1 cellular context compared by ENCODE assay signal in genomic region chr1:43367904-43368645, GRCh38.
TF ChIP-seq lines count a peak whose summit lies in the region.

TSS of gene ELOVL1 (minus strand) at chr1:43368011. CDS start at chr1:43365609, 2,402 bp downstream.

TF ChIP-seq in HEK293, 187 proteins besides CTCF, POLR2A, EP300 and RAD21 (continued from another document and continues in another):
- TF ChIP-seq ZNF280D (tag by site-specific recombination; IDR thresholded peaks at IDR 0.05) (no peak), KLF8 (tag by site-specific recombination; IDR thresholded peaks at IDR 0.05) (peak; percentile 88), ZNF777 (tag by site-specific recombination; IDR thresholded peaks at IDR 0.05; ENCODE audit: borderline replicate concordance) (peak; percentile 82; the same call in 1 of the 2 replicates), ZNF280C (tag by site-specific recombination; IDR thresholded peaks at IDR 0.05) (no peak), ZNF221 (tag by site-specific recombination; IDR thresholded peaks at IDR 0.05; ENCODE audit: borderline replicate concordance) (no peak), ZBTB6 (tag by site-specific recombination; IDR thresholded peaks at IDR 0.05) (no peak), PATZ1 (tag by site-specific recombination; IDR thresholded peaks at IDR 0.05) (peak; percentile 81), ZFP41 (tag by site-specific recombination; IDR thresholded peaks at IDR 0.05; ENCODE audit: borderline replicate concordance) (no peak), ZBTB7A (tag by site-specific recombination; IDR thresholded peaks at IDR 0.05; ENCODE audit: low read depth) (no peak), ZNF513 (tag by site-specific recombination; IDR thresholded peaks at IDR 0.05) (no peak), ZNF768 (tag by site-specific recombination; IDR thresholded peaks at IDR 0.05) (no peak), ZNF416 (tag by site-specific recombination; IDR thresholded peaks at IDR 0.05) (no peak), YY2 (tag by site-specific recombination; IDR thresholded peaks at IDR 0.05) (no peak), KLF17 (tag by site-specific recombination; IDR thresholded peaks at IDR 0.05) (peak; percentile 64), ZSCAN30 (tag by site-specific recombination; IDR thresholded peaks at IDR 0.05) (peak; percentile 86), ZNF341 (tag by site-specific recombination; IDR thresholded peaks at IDR 0.05; ENCODE audit: low read depth) (peak; percentile 78), ZSCAN4 (tag by site-specific recombination; IDR thresholded peaks at IDR 0.05) (no peak), ZNF629 (tag by site-specific recombination; IDR thresholded peaks at IDR 0.05) (peak; percentile 58), ZNF645 (tag by site-specific recombination; IDR thresholded peaks at IDR 0.05) (no peak), ATF2 (tag by site-specific recombination; IDR thresholded peaks at IDR 0.05; ENCODE audit: low read depth) (no peak), ZNF596 (tag by site-specific recombination; IDR thresholded peaks at IDR 0.05) (0 out of 2 replicates have a peak, but pooled peaks have one; percentile 43), BCL11B (tag by site-specific recombination; IDR thresholded peaks at IDR 0.05; ENCODE audit: low read depth) (no peak), ZBTB11 (tag by site-specific recombination; conservative IDR thresholded peaks at IDR 0.05; ENCODE audit: low read depth) (peak; percentile 71), ZNF473 (tag by site-specific recombination; IDR thresholded peaks at IDR 0.05) (no peak), ZSCAN5A (tag by site-specific recombination; IDR thresholded peaks at IDR 0.05) (no peak), ZNF114 (tag by site-specific recombination; IDR thresholded peaks at IDR 0.05) (no peak), BCL6B (tag by site-specific recombination; IDR thresholded peaks at IDR 0.05) (no peak), ZNF76 (tag by site-specific recombination; IDR thresholded peaks at IDR 0.05; ENCODE audit: borderline replicate concordance, low read depth) (peak; percentile 70; the same call in 1 of the 2 replicates)
